Comparison of ENCODE assay signal across 23 cellular contexts in genomic region chr6:7124114-7124513, GRCh38. TPM values are rescaled to one million over a fixed set of nuclear protein-coding genes. Genes with fewer than 3 reads are reported as not detected.
A peak's percentile ranks its signal among the peaks of the same experiment; 100 is the strongest.
DNase-seq lines count a peak whose midpoint lies in the region; ATAC-seq and TF ChIP-seq lines count a peak whose summit lies in the region.
"Had no signal": no experiment of that assay in that cellular context is flagged by ENCODE, and none has a peak within 500 bp of the region (broad histone marks: within the 10 kb centered on the region; RNA-seq: fewer than 3 reads in every experiment).

No MANE protein-coding gene starts in this region.

- TF ChIP-seq POLR2A in gastrocnemius medialis (IDR thresholded peaks at IDR 0.05): no peak

- peak overlapping the region; percentile 23 for H3K27ac Mint-ChIP-seq in activated CD8-positive, alpha-beta T cell treated with anti-CD3 and anti-CD28 coated beads, Interleukin-2, amount 10 ng/mL, durations not matched to agents 7 days and 5 days
- H3K27ac Mint-ChIP-seq in activated CD8-positive, alpha-beta T cell treated with anti-CD3 and anti-CD28 coated beads for 36 hours: no peak overlapping the region
- H3K27ac Mint-ChIP-seq in endodermal cell: no peak overlapping the region
- H3K27ac Mint-ChIP-seq: activated CD4-positive, alpha-beta T cell treated with anti-CD3 and anti-CD28 coated beads, Interleukin-2, amount 10 ng/mL, durations not matched to agents 24 days and 14 days had no signal

- peaks cover 60% of the 10 kb centered on the region for H3K36me3 Mint-ChIP-seq in activated CD8-positive, alpha-beta T cell treated with anti-CD3 and anti-CD28 coated beads, Interleukin-2, amount 10 ng/mL, durations not matched to agents 7 days and 5 days (ENCODE audit: low read depth)
- peaks cover 51% of the 10 kb centered on the region for H3K36me3 Mint-ChIP-seq in activated CD8-positive, alpha-beta T cell treated with anti-CD3 and anti-CD28 coated beads for 36 hours (ENCODE audit: low read depth)
- H3K36me3 Mint-ChIP-seq in endodermal cell (ENCODE audit: low read depth): peaks cover 28% of the 10 kb centered on the region

- no peaks in the 10 kb centered on the region for H3K9me3 ChIP-seq in gastrocnemius medialis
- H3K9me3 ChIP-seq in endodermal cell (ENCODE audit: control insufficient read depth, low read length): no peaks in the 10 kb centered on the region
- H3K9me3 ChIP-seq: A549, spleen, vagina had no signal

- 93% methylated on average over 4 of the region's 4 CpGs; no CpG with 5 or more reads in 1 of the 2 experiments for WGBS in endodermal cell (ENCODE audit: insufficient coverage in 1 of 2, insufficient read length in 1 of 2), 2 experiments

- no peak for ATAC-seq in activated CD8-positive, alpha-beta T cell treated with anti-CD3 and anti-CD28 coated beads, Interleukin-2, amount 10 ng/mL, durations not matched to agents 7 days and 5 days
- ATAC-seq in activated CD8-positive, alpha-beta T cell treated with anti-CD3 and anti-CD28 coated beads for 36 hours: no peak
- no peak for ATAC-seq in gastrocnemius medialis
- no peak for ATAC-seq in GM21723 (IDR thresholded peaks at IDR 0.05; ENCODE audit: unreplicated experiment)
- ATAC-seq: A549 had no signal

- TF ChIP-seq CTCF in activated CD8-positive, alpha-beta T cell treated with anti-CD3 and anti-CD28 coated beads for 36 hours (IDR thresholded peaks at IDR 0.05): no peak
- TF ChIP-seq CTCF in gastrocnemius medialis (IDR thresholded peaks at IDR 0.05 in 4 of 5, conservative IDR thresholded peaks at IDR 0.05 in 1 of 5) (no peak), endodermal cell (conservative IDR thresholded peaks at IDR 0.05) (no peak)

- in situ Hi-C loops in gastrocnemius medialis (cut with MboI; ENCODE audit: low sequenced_read_pairs in 4 of 4): loop anchor here in 1 of 4 donors (25.0 kb wide), 1 partner anchor 88 kb away; no protein-coding TSS in a partner anchor

- H3K4me3 Mint-ChIP-seq in activated CD8-positive, alpha-beta T cell treated with anti-CD3 and anti-CD28 coated beads, Interleukin-2, amount 10 ng/mL, durations not matched to agents 7 days and 5 days: no peak overlapping the region
- H3K4me3 Mint-ChIP-seq in activated CD8-positive, alpha-beta T cell treated with anti-CD3 and anti-CD28 coated beads for 36 hours: no peak overlapping the region
- no peak overlapping the region for H3K4me3 Mint-ChIP-seq in endodermal cell
- H3K4me3 Mint-ChIP-seq: activated CD4-positive, alpha-beta T cell treated with anti-CD3 and anti-CD28 coated beads, Interleukin-2, amount 10 ng/mL, durations not matched to agents 24 days and 14 days; naive B cell had no signal

- peak overlapping the region; percentile 0 to 35 (median 16) for H3K27ac ChIP-seq in gastrocnemius medialis
- H3K27ac ChIP-seq in endodermal cell (ENCODE audit: low read depth, low read length): no peak overlapping the region
- H3K27ac ChIP-seq: A549, vagina had no signal

- no peak for DNase-seq in activated CD8-positive, alpha-beta T cell treated with anti-CD3 and anti-CD28 coated beads, Interleukin-2, amount 10 ng/mL, durations not matched to agents 7 days and 5 days
- no peak for DNase-seq in activated CD8-positive, alpha-beta T cell treated with anti-CD3 and anti-CD28 coated beads for 36 hours
- peak; percentile 63 for DNase-seq in MV-4-11 (lab: John Stamatoyannopoulos, UW)
- peak; percentile 63 for DNase-seq in foreskin melanocyte
- no peak for DNase-seq in gastrocnemius medialis
- DNase-seq in endodermal cell: no peak
- DNase-seq in NCI-H2107 treated with DMSO at 0.1 percent for 48 hours (lab: John Stamatoyannopoulos, UW; ENCODE audit: unreplicated experiment): no peak
- DNase-seq: activated CD4-positive, alpha-beta T cell treated with anti-CD3 and anti-CD28 coated beads, Interleukin-2, amount 10 ng/mL, durations not matched to agents 24 days and 14 days; C1 segment of cervical spinal cord; DMS53; effector CD8-positive, alpha-beta T cell; naive B cell; NCI-H2029; RPMI8226; spleen; stimulated activated CD4-positive, alpha-beta T cell treated with anti-CD3 and anti-CD28 coated beads, Interleukin-4, amount 100 ng/mL, for 4 hours; substantia nigra had no signal

- H3K9ac ChIP-seq in endodermal cell (ENCODE audit: extremely low read depth, low read length, poor library complexity, severe bottlenecking): no peak overlapping the region

- H3K4me1 ChIP-seq in gastrocnemius medialis: peaks cover 28 to 42% of the 10 kb centered on the region in 2 donors
- H3K4me1 ChIP-seq in endodermal cell (ENCODE audit: control insufficient read depth, insufficient read depth, low read length): peaks cover 4% of the 10 kb centered on the region

- POLR2A ChIA-PET in activated CD8-positive, alpha-beta T cell treated with anti-CD3 and anti-CD28 coated beads, Interleukin-2, amount 10 ng/mL, durations not matched to agents 7 days and 5 days (lab: Charles Lee): interaction anchor here (1.0 kb wide), 1 partner anchor 9 kb away, joined by 3 read pairs; no protein-coding TSS in a partner anchor
- POLR2A ChIA-PET in activated CD8-positive, alpha-beta T cell treated with anti-CD3 and anti-CD28 coated beads for 36 hours (lab: Charles Lee): interaction anchor here (1.1 to 2.2 kb wide), 3 partner anchors 9 to 13 kb away, joined by 3 to 5 read pairs (median 3); no protein-coding TSS in a partner anchor

- H3K27me3 ChIP-seq in gastrocnemius medialis (no peaks in the 10 kb centered on the region), endodermal cell (ENCODE audit: control insufficient read depth, insufficient read depth, low read length, poor library complexity, severe bottlenecking) (no peaks in the 10 kb centered on the region)
- H3K27me3 ChIP-seq: spleen, vagina had no signal

- peaks cover 47% of the 10 kb centered on the region for H3K4me1 Mint-ChIP-seq in activated CD8-positive, alpha-beta T cell treated with anti-CD3 and anti-CD28 coated beads, Interleukin-2, amount 10 ng/mL, durations not matched to agents 7 days and 5 days (ENCODE audit: low read depth)
- H3K4me1 Mint-ChIP-seq in activated CD8-positive, alpha-beta T cell treated with anti-CD3 and anti-CD28 coated beads for 36 hours (ENCODE audit: low read depth): peaks cover 55% of the 10 kb centered on the region
- H3K4me1 Mint-ChIP-seq in endodermal cell: peaks cover 33% of the 10 kb centered on the region

- H3K27me3 Mint-ChIP-seq in activated CD8-positive, alpha-beta T cell treated with anti-CD3 and anti-CD28 coated beads, Interleukin-2, amount 10 ng/mL, durations not matched to agents 7 days and 5 days (ENCODE audit: low read depth): no peaks in the 10 kb centered on the region
- no peaks in the 10 kb centered on the region for H3K27me3 Mint-ChIP-seq in activated CD8-positive, alpha-beta T cell treated with anti-CD3 and anti-CD28 coated beads for 36 hours
- no peaks in the 10 kb centered on the region for H3K27me3 Mint-ChIP-seq in endodermal cell (ENCODE audit: insufficient read depth)
- H3K27me3 Mint-ChIP-seq: activated CD4-positive, alpha-beta T cell treated with anti-CD3 and anti-CD28 coated beads, Interleukin-2, amount 10 ng/mL, durations not matched to agents 24 days and 14 days; IgD-negative memory B cell; naive B cell had no signal

- no peaks in the 10 kb centered on the region for H3K9me3 Mint-ChIP-seq in activated CD8-positive, alpha-beta T cell treated with anti-CD3 and anti-CD28 coated beads, Interleukin-2, amount 10 ng/mL, durations not matched to agents 7 days and 5 days (ENCODE audit: insufficient read depth)
- no peaks in the 10 kb centered on the region for H3K9me3 Mint-ChIP-seq in activated CD8-positive, alpha-beta T cell treated with anti-CD3 and anti-CD28 coated beads for 36 hours
- no peaks in the 10 kb centered on the region for H3K9me3 Mint-ChIP-seq in endodermal cell
- H3K9me3 Mint-ChIP-seq: activated CD4-positive, alpha-beta T cell treated with anti-CD3 and anti-CD28 coated beads, Interleukin-2, amount 10 ng/mL, durations not matched to agents 24 days and 14 days; activated naive CD4-positive, alpha-beta T cell treated with anti-CD3 and anti-CD28 coated beads, Interleukin-2, amount 50 U/mL, for 72 hours; IgD-negative memory B cell; naive B cell had no signal

- H3K36me3 ChIP-seq in gastrocnemius medialis (no peaks in the 10 kb centered on the region), endodermal cell (ENCODE audit: control insufficient read depth, insufficient read depth, low read length) (peaks cover 25% of the 10 kb centered on the region)

- intact Hi-C loops in activated CD8-positive, alpha-beta T cell treated with anti-CD3 and anti-CD28 coated beads for 36 hours (cut with micrococcal nuclease): no loop called here
- intact Hi-C loops in gastrocnemius medialis (cut with DNase I; ENCODE audit: low total_unique reads): no loop called here

- CTCF ChIA-PET in activated CD8-positive, alpha-beta T cell treated with anti-CD3 and anti-CD28 coated beads, Interleukin-2, amount 10 ng/mL, durations not matched to agents 7 days and 5 days (lab: Charles Lee): interaction anchor here (1.4 kb wide), 1 partner anchor 9 kb away, joined by 3 read pairs; no protein-coding TSS in a partner anchor
- CTCF ChIA-PET in activated CD8-positive, alpha-beta T cell treated with anti-CD3 and anti-CD28 coated beads for 36 hours (lab: Charles Lee): interaction anchor here (0.8 to 1.3 kb wide), 4 partner anchors 9 to 114 kb away, joined by 3 to 4 read pairs (median 3); no protein-coding TSS in a partner anchor

- H3K4me3 ChIP-seq in gastrocnemius medialis (no peak overlapping the region), endodermal cell (ENCODE audit: low read length) (no peak overlapping the region)
- H3K4me3 ChIP-seq: A549, lung, spleen, vagina had no signal

RNA-seq across cellular contexts. Expression of gene RREB1, which starts 16.4 kb away (rescaled TPM):
- total RNA-seq in activated CD8-positive, alpha-beta T cell treated with anti-CD3 and anti-CD28 coated beads, Interleukin-2, amount 10 ng/mL, durations not matched to agents 7 days and 5 days: 10 to 100 TPM; 27.5 to 29.0 TPM
- total RNA-seq in activated CD8-positive, alpha-beta T cell treated with anti-CD3 and anti-CD28 coated beads for 36 hours: 10 to 100 TPM; 18.7 to 19.7 TPM
- total RNA-seq in gastrocnemius medialis (10 to 100 TPM; 18.0 to 41.3 (median 39.2) TPM), endodermal cell (10 to 100 TPM; 51.2 to 64.3 TPM)
- polyA plus RNA-seq in endodermal cell (2013, experiment 1 of 2): 13.7 TPM
- polyA plus RNA-seq in endodermal cell (2013, experiment 2 of 2): 15.6 TPM

Comparison
In these comparisons a context has a peak if more than half of its experiments do, and no peak if none do; other contexts are left out.
1. DNase-seq: peak in MV-4-11 (single experiment) and foreskin melanocyte (single experiment); none in activated CD8-positive, alpha-beta T cell treated with anti-CD3 and anti-CD28 coated beads, Interleukin-2, amount 10 ng/mL, durations not matched to agents 7 days and 5 days (single experiment), activated CD8-positive, alpha-beta T cell treated with anti-CD3 and anti-CD28 coated beads for 36 hours (single experiment), gastrocnemius medialis (0 of 2), endodermal cell (single experiment) and NCI-H2107 treated with DMSO at 0.1 percent for 48 hours (single experiment).